In the genomic region with DNA sequence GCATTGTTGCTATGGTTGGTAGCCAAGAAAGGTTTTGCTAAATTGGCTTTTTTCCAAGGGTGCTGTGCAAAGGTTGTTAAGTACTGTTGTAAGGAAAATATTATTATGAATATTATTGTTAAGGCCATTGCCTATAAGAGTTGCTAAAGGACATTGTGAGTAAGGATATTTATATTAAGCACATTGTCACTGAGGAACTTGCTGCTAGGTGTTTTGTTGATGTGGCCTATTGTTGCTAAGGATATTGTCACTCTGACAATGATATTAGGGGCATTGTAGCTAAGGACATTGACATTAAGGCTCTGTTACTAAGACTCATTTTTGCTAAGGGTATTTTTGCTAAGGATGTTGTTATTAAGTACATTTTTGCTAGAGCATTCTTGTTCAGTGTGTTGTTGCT, we compare ENCODE assay signal across 2 cellular contexts. TPM values are rescaled to one million over a fixed set of nuclear protein-coding genes. Genes with fewer than 3 reads are reported as not detected.
"Had no signal": no experiment of that assay in that cellular context is flagged by ENCODE, and none has a peak within 500 bp of the region (broad histone marks: within the 10 kb centered on the region; RNA-seq: fewer than 3 reads in every experiment).

No MANE protein-coding gene starts in this region.

RNA-seq across cellular contexts. Expression of gene SPATA31A6, which starts 52.6 kb away (rescaled TPM):
- total RNA-seq: G401, GM12878 had no signal
- polyA plus RNA-seq: GM12878 had no signal
